Comparison of ENCODE assay signal across 32 cellular contexts in genomic region chr1:118339431-118340146, GRCh38.
DNase-seq lines count a peak whose midpoint lies in the region; FAIRE-seq and TF ChIP-seq lines count a peak whose summit lies in the region.
"Had no signal": no experiment of that assay in that cellular context is flagged by ENCODE, and none has a peak within 500 bp of the region (broad histone marks: within the 10 kb centered on the region; RNA-seq: fewer than 3 reads in every experiment).

No MANE protein-coding gene starts in this region.

- no peak overlapping the region for H3K4me3 Mint-ChIP-seq in osteocyte (ENCODE audit: unreplicated experiment)
- H3K4me3 Mint-ChIP-seq: activated B cell treated with CpG ODN at 0.5 μM for 24 hours; activated naive CD4-positive, alpha-beta T cell treated with anti-CD3 and anti-CD28 coated beads, Interleukin-2, amount 50 U/mL, for 24 hours; activated T-helper 1 cell treated with anti-CD3 and anti-CD28 coated beads, Interleukin-12 subunit alpha, Interleukin-12 subunit beta, Interleukin-2, Interleukin-4 antibody, amounts not matched to agents 30 ng/mL and 10 ng/mL and 1 ng/mL, durations not matched to agents 14 hours and 24 hours and 36 hours; dendritic cell treated with granulocyte-macrophage colony-stimulating factor and Interleukin-4, amounts not matched to agents 40 ng/mL and 50 ng/mL, for 4 days; memory B cell; stimulated activated naive B cell treated with anti-CD40 and anti-IgM and Interleukin-4, amounts not matched to agents 10 μg/mL and 1 μg/mL and 100 μg/mL, for 72 hours had no signal

- no peaks in the 10 kb centered on the region for H3K27me3 Mint-ChIP-seq in osteocyte (ENCODE audit: unreplicated experiment)
- H3K27me3 Mint-ChIP-seq: activated B cell treated with CpG ODN at 0.5 μM for 24 hours; dendritic cell treated with granulocyte-macrophage colony-stimulating factor and Interleukin-4, amounts not matched to agents 40 ng/mL and 50 ng/mL, for 4 days; stimulated activated naive B cell treated with anti-CD40 and anti-IgM and Interleukin-4, amounts not matched to agents 10 μg/mL and 1 μg/mL and 100 μg/mL, for 72 hours had no signal

- H2AK5ac ChIP-seq in H1 (ENCODE audit: low read depth, low read length) = no peak overlapping the region
- H2AK5ac ChIP-seq in mesenchymal stem cell (ENCODE audit: low read length, severe bottlenecking) = no peak overlapping the region

- H3K27me3 ChIP-seq in OCI-LY1 (ENCODE audit: insufficient read depth, low read length) (no peaks in the 10 kb centered on the region), H1 (replicated peaks in 1 of 4; ENCODE audit: control insufficient read depth in 3 of 4, extremely low read depth in 1 of 4, insufficient read depth in 3 of 4, low read length in 3 of 4) (no peaks in the 10 kb centered on the region), mesenchymal stem cell (ENCODE audit: control insufficient read depth in 1 of 2, insufficient read depth in 1 of 2, low read length in 2 of 2) (no peaks in the 10 kb centered on the region)
- H3K27me3 ChIP-seq: BLaER1, heart left ventricle had no signal

- H3K36me3 Mint-ChIP-seq in osteocyte (ENCODE audit: unreplicated experiment) = no peaks in the 10 kb centered on the region
- H3K36me3 Mint-ChIP-seq: activated naive CD4-positive, alpha-beta T cell treated with anti-CD3 and anti-CD28 coated beads, Interleukin-2, amount 50 U/mL, for 24 hours; memory B cell; stimulated activated naive B cell treated with anti-CD40 and anti-IgM and Interleukin-4, amounts not matched to agents 10 μg/mL and 1 μg/mL and 100 μg/mL, for 72 hours had no signal

- H3K79me2 ChIP-seq in OCI-LY1 (ENCODE audit: insufficient read depth, low read length) (no peaks in the 10 kb centered on the region), H1 (ENCODE audit: control insufficient read depth in 1 of 2, insufficient read depth in 2 of 2, low read length in 2 of 2) (no peaks in the 10 kb centered on the region)

- no peaks in the 10 kb centered on the region for H3K9me2 ChIP-seq in OCI-LY1 (ENCODE audit: low read depth, low read length)

- H2AFZ ChIP-seq in OCI-LY1 (ENCODE audit: low read length) (no peak overlapping the region; the same call in 1 of the 2 replicates), H1 (ENCODE audit: low read length) (no peak overlapping the region), mesenchymal stem cell (ENCODE audit: low read depth, low read length) (no peak overlapping the region)

- no peak overlapping the region for H4K91ac ChIP-seq in H1 (replicated peaks; ENCODE audit: insufficient read length, low read length)
- no peak overlapping the region for H4K91ac ChIP-seq in mesenchymal stem cell (ENCODE audit: low read length)

- no peak overlapping the region for H3K14ac ChIP-seq in H1 (ENCODE audit: insufficient read length)
- no peak overlapping the region for H3K14ac ChIP-seq in mesenchymal stem cell (ENCODE audit: low read length in 2 of 2)

- CTCF ChIA-PET in H1 (lab: Charles Lee; ENCODE audit: partially characterized antibody) = interaction anchor here (0.6 kb wide), 1 partner anchor 116 kb away, joined by 3 read pairs; no protein-coding TSS in a partner anchor

- no peak overlapping the region for H2BK120ac ChIP-seq in H1 (replicated peaks; ENCODE audit: low read depth, low read length)
- no peak overlapping the region for H2BK120ac ChIP-seq in mesenchymal stem cell (ENCODE audit: low read depth, low read length)

- FAIRE-seq in H1 (lab: Jason Lieb, UNC) = no peak
- FAIRE-seq: urothelium cell line had no signal

- no peak overlapping the region for H2BK15ac ChIP-seq in H1 (ENCODE audit: low read length)
- H2BK15ac ChIP-seq in mesenchymal stem cell (ENCODE audit: low read depth, poor library complexity, severe bottlenecking) = no peak overlapping the region

- H3K4ac ChIP-seq in H1 (replicated peaks; ENCODE audit: insufficient read length, low read depth, low read length) (no peak overlapping the region), mesenchymal stem cell (ENCODE audit: low read depth in 1 of 2, low read length in 2 of 2) (no peak overlapping the region)

- no peak overlapping the region for H3K4me3 ChIP-seq in OCI-LY1 (ENCODE audit: low read depth, low read length, poor library complexity, severe bottlenecking)
- no peak overlapping the region for H3K4me3 ChIP-seq in H1 (ENCODE audit: extremely low read depth in 1 of 4, insufficient read depth in 2 of 4, low read depth in 3 of 4, low read length in 4 of 4)
- H3K4me3 ChIP-seq in mesenchymal stem cell (ENCODE audit: insufficient read depth in 1 of 2, low read depth in 1 of 2, low read length in 2 of 2) = no peak overlapping the region
- H3K4me3 ChIP-seq: BLaER1, heart left ventricle, psoas muscle, smooth muscle cell had no signal

- H3K4me1 ChIP-seq in OCI-LY1 (ENCODE audit: insufficient read depth, low read length, severe bottlenecking) = peaks cover 90% of the 10 kb centered on the region
- peaks cover 0 to 2% (median 0%) of the 10 kb centered on the region in 4 experiments; a peak in 2 of 7 replicates for H3K4me1 ChIP-seq in H1 (replicated peaks in 1 of 4; ENCODE audit: control insufficient read depth in 3 of 4, insufficient read depth in 4 of 4, low read length in 3 of 4)
- no peaks in the 10 kb centered on the region for H3K4me1 ChIP-seq in mesenchymal stem cell (ENCODE audit: control insufficient read depth, insufficient read depth, low read depth, low read length)
- H3K4me1 ChIP-seq: heart left ventricle had no signal

- H3K36me3 ChIP-seq in OCI-LY1 (ENCODE audit: insufficient read depth, low read length) (no peaks in the 10 kb centered on the region), H1 (ENCODE audit: control insufficient read depth in 2 of 4, insufficient read depth in 4 of 4, low read length in 3 of 4) (no peaks in the 10 kb centered on the region), mesenchymal stem cell (ENCODE audit: control insufficient read depth in 1 of 2, insufficient read depth in 2 of 2, low read depth in 1 of 2, low read length in 2 of 2) (no peaks in the 10 kb centered on the region)
- H3K36me3 ChIP-seq: BLaER1, heart left ventricle had no signal

- TF ChIP-seq EP300 in H1 (IDR thresholded peaks at IDR 0.05; ENCODE audit: borderline replicate concordance in 1 of 2, low read depth in 2 of 2, low read length in 2 of 2) = no peak

- no peak overlapping the region for H3K23ac ChIP-seq in H1 (ENCODE audit: insufficient read length)
- H3K23ac ChIP-seq in mesenchymal stem cell (ENCODE audit: low read length in 2 of 2) = no peak overlapping the region

- peak overlapping the region; percentile 22; the same call in 1 of the 2 replicates for H3K4me2 ChIP-seq in OCI-LY1 (ENCODE audit: low read length)
- no peak overlapping the region for H3K4me2 ChIP-seq in H1 (ENCODE audit: insufficient read depth in 1 of 2, low read depth in 2 of 2, low read length in 2 of 2)
- H3K4me2 ChIP-seq in mesenchymal stem cell (ENCODE audit: low read length, poor library complexity, severe bottlenecking) = no peak overlapping the region
- H3K4me2 ChIP-seq: BLaER1, smooth muscle cell had no signal

- H3K27ac ChIP-seq in OCI-LY1 (ENCODE audit: low read depth, low read length, poor library complexity, severe bottlenecking) (peak overlapping the region; percentile 96), H1 (ENCODE audit: low read depth, low read length) (no peak overlapping the region), mesenchymal stem cell (ENCODE audit: low read length, poor library complexity, severe bottlenecking) (no peak overlapping the region)
- H3K27ac ChIP-seq: BLaER1, heart left ventricle, psoas muscle had no signal

- H2BK5ac ChIP-seq in H1 (ENCODE audit: low read depth, low read length) = no peak overlapping the region
- H2BK5ac ChIP-seq in mesenchymal stem cell (ENCODE audit: low read depth, low read length, poor library complexity, severe bottlenecking) = no peak overlapping the region

- no peaks in the 10 kb centered on the region for H3K79me1 ChIP-seq in H1 (ENCODE audit: low read depth, low read length)
- H3K79me1 ChIP-seq in mesenchymal stem cell (replicated peaks; ENCODE audit: low read length, poor library complexity, severe bottlenecking) = no peaks in the 10 kb centered on the region

- TF ChIP-seq CTCF in OCI-LY1 (IDR thresholded peaks at IDR 0.05; ENCODE audit: low read length) = no peak
- no peak for TF ChIP-seq CTCF in H1 (IDR thresholded peaks at IDR 0.05; ENCODE audit: control extremely low read depth in 1 of 3, insufficient read depth in 1 of 3, low read depth in 1 of 3, low read length in 3 of 3)
- TF ChIP-seq CTCF in osteocyte (IDR thresholded peaks at IDR 0.05) = no peak

- H4K5ac ChIP-seq in H1 (ENCODE audit: insufficient read length, low read depth, low read length) = no peak overlapping the region

- no peaks in the 10 kb centered on the region for H3F3A ChIP-seq in OCI-LY1 (ENCODE audit: insufficient read depth, low read length)

- peak overlapping the region; percentile 79 for H3K27ac Mint-ChIP-seq in osteocyte (ENCODE audit: unreplicated experiment)
- H3K27ac Mint-ChIP-seq: activated B cell treated with CpG ODN at 0.5 μM for 24 hours; activated naive CD4-positive, alpha-beta T cell treated with anti-CD3 and anti-CD28 coated beads, Interleukin-2, amount 50 U/mL, for 24 hours; activated T-helper 1 cell treated with anti-CD3 and anti-CD28 coated beads, Interleukin-12 subunit alpha, Interleukin-12 subunit beta, Interleukin-2, Interleukin-4 antibody, amounts not matched to agents 30 ng/mL and 10 ng/mL and 1 ng/mL, durations not matched to agents 14 hours and 24 hours and 36 hours; dendritic cell treated with granulocyte-macrophage colony-stimulating factor and Interleukin-4, amounts not matched to agents 40 ng/mL and 50 ng/mL, for 4 days; memory B cell; stimulated activated naive B cell treated with anti-CD40 and anti-IgM and Interleukin-4, amounts not matched to agents 10 μg/mL and 1 μg/mL and 100 μg/mL, for 72 hours had no signal

- H3K23me2 ChIP-seq in H1 (ENCODE audit: low read depth, low read length) = no peaks in the 10 kb centered on the region

- no peak for TF ChIP-seq RAD21 in H1 (IDR thresholded peaks at IDR 0.05 in 1 of 2, conservative IDR thresholded peaks at IDR 0.05 in 1 of 2; ENCODE audit: low read depth in 2 of 2, low read length in 2 of 2)

- TF ChIP-seq POLR2A in H1 (IDR thresholded peaks at IDR 0.05; ENCODE audit: control extremely low read depth in 1 of 2, low read depth in 2 of 2, low read length in 2 of 2) = no peak

- no peak overlapping the region for H2BK20ac ChIP-seq in H1 (ENCODE audit: low read length)

- H3K9me3 ChIP-seq in OCI-LY1 (ENCODE audit: low read length) = no peaks in the 10 kb centered on the region
- H3K9me3 ChIP-seq in H1 (ENCODE audit: insufficient read depth in 2 of 2, low read depth in 1 of 2, low read length in 1 of 2) = no peaks in the 10 kb centered on the region
- H3K9me3 ChIP-seq in mesenchymal stem cell (ENCODE audit: control insufficient read depth, low read length) = no peaks in the 10 kb centered on the region
- H3K9me3 ChIP-seq: BLaER1, heart left ventricle, psoas muscle had no signal

- H3K9ac ChIP-seq in OCI-LY1 (ENCODE audit: low read length) = peak overlapping the region; percentile 25; the same call in 1 of the 2 replicates
- H3K9ac ChIP-seq in H1 (replicated peaks in 1 of 4; ENCODE audit: extremely low read depth in 1 of 4, low read depth in 3 of 4, low read length in 3 of 4) = no peak overlapping the region
- H3K9ac ChIP-seq in mesenchymal stem cell (ENCODE audit: low read length) = no peak overlapping the region
- H3K9ac ChIP-seq: BLaER1 had no signal

- POLR2A ChIA-PET in H1 (lab: Charles Lee; ENCODE audit: partially characterized antibody) = no interaction called here

- H2BK12ac ChIP-seq in H1 (ENCODE audit: low read depth, low read length) = no peak overlapping the region
- H2BK12ac ChIP-seq in mesenchymal stem cell (ENCODE audit: low read length in 2 of 2) = no peak overlapping the region

- peak overlapping the region; percentile 26 for H3K56ac ChIP-seq in H1 (replicated peaks; ENCODE audit: insufficient read length, low read depth, low read length)

- H4K8ac ChIP-seq in H1 (ENCODE audit: extremely low read depth, insufficient read depth, low read length) (no peak overlapping the region), mesenchymal stem cell (ENCODE audit: low read length) (no peak overlapping the region)

- H4K20me1 ChIP-seq in OCI-LY1 (ENCODE audit: insufficient read depth, low read length) (no peaks in the 10 kb centered on the region), H1 (replicated peaks in 1 of 2; ENCODE audit: control insufficient read depth in 1 of 2, insufficient read depth in 2 of 2, low read length in 2 of 2) (no peaks in the 10 kb centered on the region)
- H4K20me1 ChIP-seq: BLaER1 had no signal

- WGBS in H1 (ENCODE audit: extremely low coverage in 1 of 2, insufficient coverage in 1 of 2, insufficient read length in 1 of 2, insufficient replicate concordance in 2 of 2, low coverage in 1 of 2, low lambda C conversion rate in 2 of 2, missing lambda C conversion rate in 1 of 2), 2 experiments = 77% methylated on average over 4 of the region's 4 CpGs; no CpG with 5 or more reads in 1 of the 2 experiments
- 63% methylated on average over 4 of the region's 4 CpGs for WGBS in mesenchymal stem cell

- H3K18ac ChIP-seq in H1 (ENCODE audit: extremely low read depth, low read length) (no peak overlapping the region), mesenchymal stem cell (ENCODE audit: low read depth in 1 of 2, low read length in 2 of 2) (no peak overlapping the region)

- H3K9me3 Mint-ChIP-seq in osteocyte (ENCODE audit: unreplicated experiment) = no peaks in the 10 kb centered on the region
- H3K9me3 Mint-ChIP-seq: activated B cell treated with CpG ODN at 0.5 μM for 24 hours; activated naive CD4-positive, alpha-beta T cell treated with anti-CD3 and anti-CD28 coated beads, Interleukin-2, amount 50 U/mL, for 24 hours; activated T-helper 1 cell treated with anti-CD3 and anti-CD28 coated beads, Interleukin-12 subunit alpha, Interleukin-12 subunit beta, Interleukin-2, Interleukin-4 antibody, amounts not matched to agents 30 ng/mL and 10 ng/mL and 1 ng/mL, durations not matched to agents 14 hours and 24 hours and 36 hours; stimulated activated naive B cell treated with anti-CD40 and anti-IgM and Interleukin-4, amounts not matched to agents 10 μg/mL and 1 μg/mL and 100 μg/mL, for 72 hours had no signal

- peaks cover 59% of the 10 kb centered on the region for H3K4me1 Mint-ChIP-seq in osteocyte (ENCODE audit: unreplicated experiment)
- H3K4me1 Mint-ChIP-seq: activated naive CD4-positive, alpha-beta T cell treated with anti-CD3 and anti-CD28 coated beads, Interleukin-2, amount 50 U/mL, for 24 hours; memory B cell; stimulated activated naive B cell treated with anti-CD40 and anti-IgM and Interleukin-4, amounts not matched to agents 10 μg/mL and 1 μg/mL and 100 μg/mL, for 72 hours had no signal

- DNase-seq in EH (ENCODE audit: low read depth) = peak; percentile 48
- no peak for DNase-seq in H1 (ENCODE audit: low read depth in 1 of 2, low spot score in 2 of 2)
- no peak for DNase-seq in osteocyte (ENCODE audit: extremely low spot score, unreplicated experiment)
- DNase-seq in NCI-H526 treated with DMSO at 0.1 percent for 48 hours (lab: John Stamatoyannopoulos, UW) = no peak
- no peak for DNase-seq in mucosa of gallbladder (ENCODE audit: low spot score)
- DNase-seq in DMS53 treated with DMSO at 0.1 percent for 48 hours (lab: John Stamatoyannopoulos, UW; ENCODE audit: unreplicated experiment) = no peak
- no peak for DNase-seq in mesenchymal stem cell
- DNase-seq: ACHN; activated B cell treated with CpG ODN at 0.5 μM for 24 hours; anterior cingulate cortex; caudate nucleus; DMS79 treated with DMSO at 0.1 percent for 48 hours; heart left ventricle; left cardiac atrium; MM.1S; NCI-H1694; NCI-H2171; NCI-H526; psoas muscle; SHP77; stimulated activated CD4-positive, alpha-beta T cell treated with anti-CD3 and anti-CD28 coated beads, Interleukin-2, amount 100 ng/mL, for 24 hours; stimulated activated naive B cell treated with anti-CD40 and anti-IgM and Interleukin-4, amounts not matched to agents 10 μg/mL and 1 μg/mL and 100 μg/mL, for 72 hours; SW 1271; T1000 had no signal
